Comparison of ENCODE assay signal across 8 cellular contexts in genomic region chr22:17922925-17923898, GRCh38.
A peak's percentile ranks its signal among the peaks of the same experiment; 100 is the strongest.
DNase-seq lines count a peak whose midpoint lies in the region; ATAC-seq and TF ChIP-seq lines count a peak whose summit lies in the region.

No MANE protein-coding gene starts in this region.

- TF ChIP-seq CTCF in fibroblast of villous mesenchyme (IDR thresholded peaks at IDR 0.05; ENCODE audit: insufficient read depth, low read depth, low read length): no peak

- ATAC-seq in SK-N-SH treated with all-trans-retinoic acid at 6 μM for 48 hours: peak; percentile 54
- no peak for ATAC-seq in HG03095 (IDR thresholded peaks at IDR 0.05; ENCODE audit: unreplicated experiment)
- ATAC-seq in GM19351 (IDR thresholded peaks at IDR 0.05; ENCODE audit: unreplicated experiment): no peak
- ATAC-seq in HG03354 (IDR thresholded peaks at IDR 0.05; ENCODE audit: poor library complexity, severe bottlenecking, unreplicated experiment): no peak

- H3K4me3 ChIP-seq in fibroblast of villous mesenchyme (ENCODE audit: low read depth, low read length): no peak overlapping the region

- DNase-seq in ELR (ENCODE audit: low read depth) (peak; percentile 64), fibroblast of villous mesenchyme (ENCODE audit: low read depth) (peak; percentile 84), renal cortical epithelial cell (ENCODE audit: low read depth) (peak; percentile 95)
- DNase-seq in activated effector memory CD4-positive, alpha-beta T cell treated with anti-CD3 and anti-CD28 coated beads, Interleukin-2, amount 50 U/mL, for 16 hours: no peak

TF ChIP-seq in SK-N-SH treated with all-trans-retinoic acid at 6 μM for 48 hours, 23 proteins besides CTCF, POLR2A, EP300 and RAD21:
- no peak for TF ChIP-seq PATZ1 (CRISPR knock-in tag; IDR thresholded peaks at IDR 0.05; ENCODE audit: borderline replicate concordance)
- TF ChIP-seq ZFP3 (CRISPR knock-in tag; IDR thresholded peaks at IDR 0.05): peak; percentile 68; the same call in 1 of the 2 replicates
TF ChIP-seq in SK-N-SH treated with all-trans-retinoic acid at 6 μM for 48 hours: peak in this region for 1.
